Comparison of ENCODE assay signal across 8 cellular contexts in the genomic region with DNA sequence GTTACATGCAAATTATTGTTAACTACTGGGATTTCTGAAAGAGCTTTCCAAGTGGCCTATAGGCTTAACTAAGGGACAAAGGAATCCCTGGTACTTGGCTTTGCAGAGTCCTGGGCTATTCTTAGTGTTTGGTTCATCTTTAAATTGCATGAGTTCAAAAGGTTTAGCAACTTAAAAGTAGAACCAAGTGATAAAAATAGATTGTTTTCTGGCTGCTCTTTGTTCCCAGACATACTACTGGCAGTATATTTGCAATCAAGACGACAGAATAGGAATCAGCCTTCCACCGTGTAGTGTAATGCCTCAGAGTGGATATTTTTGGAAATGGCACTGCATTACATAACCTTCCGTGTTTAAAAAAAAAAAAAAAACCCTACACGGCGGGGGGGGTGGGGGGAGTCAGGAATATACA. TPM values are rescaled to one million over a fixed set of nuclear protein-coding genes. Genes with fewer than 3 reads are reported as not detected.
DNase-seq lines count a peak whose midpoint lies in the region; ATAC-seq and TF ChIP-seq lines count a peak whose summit lies in the region.

No MANE protein-coding gene starts in this region.

- POLR2A ChIA-PET in activated CD4-positive, alpha-beta memory T cell treated with anti-CD3 and anti-CD28 coated beads, Interleukin-2, amount 10 ng/mL, durations not matched to agents 7 days and 5 days (lab: Charles Lee), result no interaction called here
- POLR2A ChIA-PET in activated CD4-positive, alpha-beta memory T cell treated with anti-CD3 and anti-CD28 coated beads for 36 hours (lab: Charles Lee), result no interaction called here

- H3K36me3 Mint-ChIP-seq in activated CD4-positive, alpha-beta memory T cell treated with anti-CD3 and anti-CD28 coated beads, Interleukin-2, amount 10 ng/mL, durations not matched to agents 7 days and 5 days (ENCODE audit: low read depth), result no peaks in the 10 kb centered on the region
- H3K36me3 Mint-ChIP-seq in activated CD4-positive, alpha-beta memory T cell treated with anti-CD3 and anti-CD28 coated beads for 36 hours, result no peaks in the 10 kb centered on the region

- ATAC-seq in GM18858 (IDR thresholded peaks at IDR 0.05; ENCODE audit: unreplicated experiment) (no peak), GM21786 (IDR thresholded peaks at IDR 0.05; ENCODE audit: unreplicated experiment) (no peak)

- CTCF ChIA-PET in activated CD4-positive, alpha-beta memory T cell treated with anti-CD3 and anti-CD28 coated beads, Interleukin-2, amount 10 ng/mL, durations not matched to agents 7 days and 5 days (lab: Charles Lee), result interaction anchor here (1.3 to 1.8 kb wide), 2 partner anchors 205 to 244 kb away, joined by 4 to 5 read pairs; no protein-coding TSS in a partner anchor
- CTCF ChIA-PET in activated CD4-positive, alpha-beta memory T cell treated with anti-CD3 and anti-CD28 coated beads for 36 hours (lab: Charles Lee), result no interaction called here

- H3K4me1 Mint-ChIP-seq in activated CD4-positive, alpha-beta memory T cell treated with anti-CD3 and anti-CD28 coated beads, Interleukin-2, amount 10 ng/mL, durations not matched to agents 7 days and 5 days, result peaks cover 13% of the 10 kb centered on the region
- peaks cover 10% of the 10 kb centered on the region for H3K4me1 Mint-ChIP-seq in activated CD4-positive, alpha-beta memory T cell treated with anti-CD3 and anti-CD28 coated beads for 36 hours (ENCODE audit: low read depth)

- H3K9me3 Mint-ChIP-seq in activated CD4-positive, alpha-beta memory T cell treated with anti-CD3 and anti-CD28 coated beads, Interleukin-2, amount 10 ng/mL, durations not matched to agents 7 days and 5 days, result no peaks in the 10 kb centered on the region
- no peaks in the 10 kb centered on the region for H3K9me3 Mint-ChIP-seq in activated CD4-positive, alpha-beta memory T cell treated with anti-CD3 and anti-CD28 coated beads for 36 hours

- peaks cover 19% of the 10 kb centered on the region for H3K27me3 Mint-ChIP-seq in activated CD4-positive, alpha-beta memory T cell treated with anti-CD3 and anti-CD28 coated beads, Interleukin-2, amount 10 ng/mL, durations not matched to agents 7 days and 5 days
- peaks cover 24% of the 10 kb centered on the region for H3K27me3 Mint-ChIP-seq in activated CD4-positive, alpha-beta memory T cell treated with anti-CD3 and anti-CD28 coated beads for 36 hours

- intact Hi-C loops in activated CD4-positive, alpha-beta memory T cell treated with anti-CD3 and anti-CD28 coated beads for 36 hours (cut with micrococcal nuclease), result loop anchor here (5.0 kb wide), 3 partner anchors 224 to 664 kb away; a partner anchor contains a TSS

- DNase-seq in activated CD4-positive, alpha-beta memory T cell treated with anti-CD3 and anti-CD28 coated beads, Interleukin-2, amount 10 ng/mL, durations not matched to agents 7 days and 5 days, result no peak
- DNase-seq in activated CD4-positive, alpha-beta memory T cell treated with anti-CD3 and anti-CD28 coated beads for 36 hours, result no peak
- peak; percentile 90 for DNase-seq in SIG-M5 treated with dmso at 0.1 percent for 504 hours (lab: John Stamatoyannopoulos, UW; ENCODE audit: unreplicated experiment)
- DNase-seq in fibroblast of the aortic adventitia (ENCODE audit: low read depth), result peak; percentile 77
- no peak for DNase-seq in retinal pigment epithelial cell (ENCODE audit: low read depth)
- DNase-seq in NCI-H345 (lab: John Stamatoyannopoulos, UW), result no peak

- H3K4me3 Mint-ChIP-seq in activated CD4-positive, alpha-beta memory T cell treated with anti-CD3 and anti-CD28 coated beads, Interleukin-2, amount 10 ng/mL, durations not matched to agents 7 days and 5 days, result peak overlapping the region; percentile 15
- no peak overlapping the region for H3K4me3 Mint-ChIP-seq in activated CD4-positive, alpha-beta memory T cell treated with anti-CD3 and anti-CD28 coated beads for 36 hours

- no peak for TF ChIP-seq CTCF in fibroblast of the aortic adventitia (IDR thresholded peaks at IDR 0.05; ENCODE audit: insufficient read depth, low read length)
- TF ChIP-seq CTCF in retinal pigment epithelial cell (conservative IDR thresholded peaks at IDR 0.05; ENCODE audit: low read depth, low read length), result no peak

- H3K4me3 ChIP-seq in fibroblast of the aortic adventitia (ENCODE audit: low read depth, low read length), result peak overlapping the region; percentile 63
- H3K4me3 ChIP-seq in retinal pigment epithelial cell (ENCODE audit: low read length), result peak overlapping the region; percentile 91

- no peak overlapping the region for H3K27ac Mint-ChIP-seq in activated CD4-positive, alpha-beta memory T cell treated with anti-CD3 and anti-CD28 coated beads, Interleukin-2, amount 10 ng/mL, durations not matched to agents 7 days and 5 days
- no peak overlapping the region for H3K27ac Mint-ChIP-seq in activated CD4-positive, alpha-beta memory T cell treated with anti-CD3 and anti-CD28 coated beads for 36 hours

RNA-seq across cellular contexts. Expression of a gene that starts 1.0 kb away (rescaled TPM):
- 1 to 10 TPM; 4.5 to 4.8 TPM for total RNA-seq in activated CD4-positive, alpha-beta memory T cell treated with anti-CD3 and anti-CD28 coated beads, Interleukin-2, amount 10 ng/mL, durations not matched to agents 7 days and 5 days
- total RNA-seq in activated CD4-positive, alpha-beta memory T cell treated with anti-CD3 and anti-CD28 coated beads for 36 hours, result 1 to 10 TPM; 3.0 to 3.8 TPM
- 42.0 and 102 TPM in 2 replicates for total RNA-seq in fibroblast of the aortic adventitia (ENCODE audit: low replicate concordance)

Comparison
In these comparisons a context has a peak if more than half of its experiments do, and no peak if none do; other contexts are left out.
1. DNase-seq: peak in SIG-M5 treated with dmso at 0.1 percent for 504 hours (single experiment) and fibroblast of the aortic adventitia (single experiment); none in activated CD4-positive, alpha-beta memory T cell treated with anti-CD3 and anti-CD28 coated beads, Interleukin-2, amount 10 ng/mL, durations not matched to agents 7 days and 5 days (single experiment), activated CD4-positive, alpha-beta memory T cell treated with anti-CD3 and anti-CD28 coated beads for 36 hours (single experiment), retinal pigment epithelial cell (single experiment) and NCI-H345 (single experiment).